In the genomic region with DNA sequence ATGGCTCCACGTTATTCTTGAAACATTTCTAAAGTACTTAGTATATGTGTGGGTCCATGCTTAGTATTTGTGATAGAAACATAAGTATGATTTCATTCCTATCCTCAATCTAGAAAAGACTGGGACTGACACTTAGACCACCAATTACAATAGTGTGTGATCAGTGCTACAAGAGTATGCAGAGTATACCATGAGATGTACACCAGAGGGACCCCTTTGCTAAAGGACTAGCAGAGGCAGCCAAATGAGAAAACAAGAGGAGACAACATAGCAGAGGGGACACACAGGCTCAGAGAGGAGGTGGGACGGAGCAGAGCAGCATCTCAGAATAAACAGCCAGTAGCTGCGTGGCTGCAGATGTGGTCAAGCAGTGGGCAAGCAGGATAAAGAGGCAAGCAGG, we compare ENCODE assay signal across 18 cellular contexts. TPM values are rescaled to one million over a fixed set of nuclear protein-coding genes. Genes with fewer than 3 reads are reported as not detected.
A peak's percentile ranks its signal among the peaks of the same experiment; 100 is the strongest.
DNase-seq lines count a peak whose midpoint lies in the region; ATAC-seq and TF ChIP-seq lines count a peak whose summit lies in the region.
"Had no signal": no experiment of that assay in that cellular context is flagged by ENCODE, and none has a peak within 500 bp of the region (broad histone marks: within the 10 kb centered on the region; RNA-seq: fewer than 3 reads in every experiment).

No MANE protein-coding gene starts in this region.

- peak; percentile 50 for DNase-seq in A673 (ENCODE audit: low spot score)
- DNase-seq in HCT116 (ENCODE audit: low read depth, low spot score) = no peak
- DNase-seq in WERI-Rb-1 = no peak
- DNase-seq in fibroblast of villous mesenchyme (ENCODE audit: low read depth) = no peak
- no peak for DNase-seq in MG63
- DNase-seq in Ammon's horn (ENCODE audit: low spot score) = no peak
- no peak for DNase-seq in occipital lobe (lab: John Stamatoyannopoulos, UW)
- DNase-seq: activated CD4-positive, CD25-positive, alpha-beta regulatory T cell; activated effector memory CD4-positive, alpha-beta T cell treated with Interleukin-2 at 50 U/mL for 16 hours; heart left ventricle; MV-4-11; ovary; stimulated activated CD4-positive, alpha-beta T cell treated with anti-CD3 and anti-CD28 coated beads, Interleukin-4, amount 100 ng/mL, for 24 hours; stimulated activated CD8-positive, alpha-beta memory T cell treated with anti-CD3 and anti-CD28 coated beads, Interleukin-4, amount 100 ng/mL, for 48 hours; T-helper 1 cell; testis had no signal

- no peaks in the 10 kb centered on the region for H4K20me1 ChIP-seq in HCT116 (ENCODE audit: insufficient read depth)

- no peaks in the 10 kb centered on the region for H3K9me2 ChIP-seq in HCT116 (ENCODE audit: insufficient read depth)

- no peak overlapping the region for H3K9ac ChIP-seq in HCT116 (ENCODE audit: low read length)

- ATAC-seq in HCT116 (no peak; the same call in 1 of the 2 replicates), HG02588 (IDR thresholded peaks at IDR 0.05; ENCODE audit: unreplicated experiment) (no peak)
- ATAC-seq: heart left ventricle had no signal

- RAD21 ChIA-PET in HCT116 (lab: Charles Lee; ENCODE audit: low non-redundant PET in 1 of 2, low total read pairs in 2 of 2, uncharacterized antibody in 2 of 2, unreplicated experiment in 2 of 2) = no interaction called here

- no peaks in the 10 kb centered on the region for H3K79me2 ChIP-seq in HCT116 (ENCODE audit: insufficient read depth, low read length)

- POLR2A ChIA-PET in A673 (lab: Charles Lee; ENCODE audit: low non-redundant PET) = interaction anchor here (0.6 kb wide), 1 partner anchor 229 kb away, joined by 3 read pairs; no protein-coding TSS in a partner anchor
- POLR2A ChIA-PET in HCT116 (lab: Charles Lee) = no interaction called here

- intact Hi-C loops in A673 (cut with micrococcal nuclease; ENCODE audit: unreplicated experiment) = loop anchor here (5.0 to 10.0 kb wide), 2 partner anchors 334 to 836 kb away; no protein-coding TSS in a partner anchor
- intact Hi-C loops in HCT116 (cut with micrococcal nuclease) = no loop called here

- TF ChIP-seq CTCF in A673 (conservative IDR thresholded peaks at IDR 0.05; ENCODE audit: low read depth, low read length) = peak; percentile 47
- TF ChIP-seq CTCF in HCT116 (IDR thresholded peaks at IDR 0.05 in 2 of 3, conservative IDR thresholded peaks at IDR 0.05 in 1 of 3; ENCODE audit: borderline replicate concordance in 1 of 3, insufficient read depth in 1 of 3, low read depth in 2 of 3, low read length in 2 of 3) = 0 out of 6 replicates have a peak, but pooled peaks of 1 of the 3 experiments have one; percentile 12
- TF ChIP-seq CTCF in WERI-Rb-1 (IDR thresholded peaks at IDR 0.05; ENCODE audit: low read depth, low read length) = peak; percentile 21; the same call in 1 of the 2 replicates
- TF ChIP-seq CTCF in fibroblast of villous mesenchyme (IDR thresholded peaks at IDR 0.05; ENCODE audit: insufficient read depth, low read depth, low read length) = peak; percentile 14

- H3K4me3 ChIP-seq in A673 (ENCODE audit: low read depth, low read length, poor library complexity, severe bottlenecking) (no peak overlapping the region), HCT116 (replicated peaks in 1 of 2; ENCODE audit: low read depth in 1 of 2, low read length in 2 of 2) (no peak overlapping the region), WERI-Rb-1 (ENCODE audit: low read depth, low read length) (no peak overlapping the region), fibroblast of villous mesenchyme (ENCODE audit: low read depth, low read length) (no peak overlapping the region), MG63 (no peak overlapping the region)
- H3K4me3 ChIP-seq: esophagus muscularis mucosa, heart left ventricle, ovary, testis had no signal

- H3K4me1 ChIP-seq in A673 (ENCODE audit: insufficient read depth, low read length, poor library complexity, severe bottlenecking) = peaks cover 18% of the 10 kb centered on the region
- H3K4me1 ChIP-seq in HCT116 (ENCODE audit: control insufficient read depth in 1 of 2, insufficient read depth in 2 of 2, low read length in 2 of 2) = no peaks in the 10 kb centered on the region
- H3K4me1 ChIP-seq: esophagus muscularis mucosa, heart left ventricle, testis had no signal

- peaks cover 37% of the 10 kb centered on the region for H3K36me3 ChIP-seq in A673 (ENCODE audit: insufficient read depth, low read length, poor library complexity, severe bottlenecking)
- H3K36me3 ChIP-seq in HCT116 (ENCODE audit: control insufficient read depth in 1 of 2, insufficient read depth in 2 of 2, low read length in 2 of 2) = peaks cover 16 to 30% of the 10 kb centered on the region in 2 experiments
- H3K36me3 ChIP-seq in WERI-Rb-1 = peaks cover 65% of the 10 kb centered on the region
- peaks cover 56% of the 10 kb centered on the region for H3K36me3 ChIP-seq in MG63
- H3K36me3 ChIP-seq: ovary had no signal

- BruUV-seq in A673 (replicated peaks; lab: Mats Ljungman, UMichigan) (no TSS peak), HCT116 (replicated peaks; lab: Mats Ljungman, UMichigan) (no TSS peak)

- TF ChIP-seq POLR2A in HCT116 (IDR thresholded peaks at IDR 0.05; ENCODE audit: borderline replicate concordance, extremely low read depth, insufficient read depth, insufficient read length) = no peak

- peak; percentile 42; the same call in 1 of the 2 replicates for TF ChIP-seq RAD21 in HCT116 (IDR thresholded peaks at IDR 0.05; ENCODE audit: low read depth)

- H2AFZ ChIP-seq in HCT116 (ENCODE audit: low read depth, low read length, poor library complexity, severe bottlenecking) = no peak overlapping the region

- H3K4me2 ChIP-seq in HCT116 (ENCODE audit: low read length) = no peak overlapping the region

- H3K9me3 ChIP-seq in A673 (ENCODE audit: low read depth, low read length, poor library complexity, severe bottlenecking) = no peaks in the 10 kb centered on the region
- H3K9me3 ChIP-seq in HCT116 (ENCODE audit: control insufficient read depth in 1 of 2, insufficient read depth in 1 of 2, low read depth in 1 of 2, low read length in 2 of 2) = no peaks in the 10 kb centered on the region
- H3K9me3 ChIP-seq in WERI-Rb-1 (ENCODE audit: severe bottlenecking) = no peaks in the 10 kb centered on the region
- no peaks in the 10 kb centered on the region for H3K9me3 ChIP-seq in MG63
- H3K9me3 ChIP-seq: esophagus muscularis mucosa, heart left ventricle, ovary, testis had no signal

- H3K27ac ChIP-seq in A673 (ENCODE audit: low read depth, low read length, poor library complexity, severe bottlenecking) = peak overlapping the region; percentile 16
- no peak overlapping the region for H3K27ac ChIP-seq in HCT116 (ENCODE audit: low read depth, low read length)
- H3K27ac ChIP-seq in WERI-Rb-1 = no peak overlapping the region
- H3K27ac ChIP-seq: esophagus muscularis mucosa, heart left ventricle, ovary, testis had no signal

- H3K27me3 ChIP-seq in A673 (replicated peaks; ENCODE audit: insufficient read depth, low read depth, low read length, poor library complexity) (no peaks in the 10 kb centered on the region), HCT116 (ENCODE audit: insufficient read depth, low read length) (no peaks in the 10 kb centered on the region), WERI-Rb-1 (ENCODE audit: insufficient read depth, low read depth, severe bottlenecking) (no peaks in the 10 kb centered on the region), MG63 (no peaks in the 10 kb centered on the region)
- H3K27me3 ChIP-seq: esophagus muscularis mucosa, heart left ventricle, ovary, testis had no signal

- CTCF ChIA-PET in A673 (lab: Charles Lee) (no interaction called here), HCT116 (lab: Charles Lee) (no interaction called here)

TF ChIP-seq in HCT116, 20 proteins besides CTCF, POLR2A, EP300 and RAD21 (continues in another document):
- TF ChIP-seq POLR2AphosphoS5 (IDR thresholded peaks at IDR 0.05; ENCODE audit: low read depth, low read length) = no peak
- TF ChIP-seq JUND (IDR thresholded peaks at IDR 0.05) = no peak
- no peak for TF ChIP-seq CEBPB (IDR thresholded peaks at IDR 0.05; ENCODE audit: low read depth)
- no peak for TF ChIP-seq REST (IDR thresholded peaks at IDR 0.05; ENCODE audit: low read depth)
- no peak for TF ChIP-seq EZH2 (IDR thresholded peaks at IDR 0.05)
- TF ChIP-seq EGR1 (IDR thresholded peaks at IDR 0.05; ENCODE audit: low read depth) = no peak
- TF ChIP-seq FOSL1 (IDR thresholded peaks at IDR 0.05; ENCODE audit: low read depth) = no peak
- no peak for TF ChIP-seq CBX3 (IDR thresholded peaks at IDR 0.05; ENCODE audit: low read depth)
- TF ChIP-seq ZFX (IDR thresholded peaks at IDR 0.05) = no peak

RNA-seq across cellular contexts. Expression of gene RMND1, which starts 21.0 kb away (rescaled TPM):
- 25.6 and 26.8 TPM in 2 replicates for total RNA-seq in A673 (2021)
- 28.0 TPM for total RNA-seq in HCT116 (2021; ENCODE audit: unreplicated experiment)
- 12.7 and 18.4 TPM in 2 replicates for polyA plus RNA-seq in HCT116 (2012)
- total RNA-seq in fibroblast of villous mesenchyme = 30.0 and 30.7 TPM in 2 replicates
- 19.2 and 23.5 TPM in 2 replicates for total RNA-seq in MG63 (2014; rRNA removed; shearing (Covaris generic); ENCODE audit: low replicate concordance)
- 33.7 TPM for total RNA-seq in occipital lobe

RNA-seq across cellular contexts. Expression of gene ZBTB2, which starts 39.5 kb away (rescaled TPM):
- total RNA-seq in A673 (2021) = 19.7 and 24.0 TPM in 2 replicates
- 12.5 TPM for total RNA-seq in HCT116 (2021; ENCODE audit: unreplicated experiment)
- polyA plus RNA-seq in HCT116 (2012) = 7.5 and 7.9 TPM in 2 replicates
- total RNA-seq in fibroblast of villous mesenchyme = 8.7 and 10.8 TPM in 2 replicates
- 23.3 and 34.0 TPM in 2 replicates for total RNA-seq in MG63 (2014; rRNA removed; shearing (Covaris generic); ENCODE audit: low replicate concordance)
- 10.3 TPM for total RNA-seq in occipital lobe
